ENCODE assay signal across 14 cellular contexts in the genomic region with DNA sequence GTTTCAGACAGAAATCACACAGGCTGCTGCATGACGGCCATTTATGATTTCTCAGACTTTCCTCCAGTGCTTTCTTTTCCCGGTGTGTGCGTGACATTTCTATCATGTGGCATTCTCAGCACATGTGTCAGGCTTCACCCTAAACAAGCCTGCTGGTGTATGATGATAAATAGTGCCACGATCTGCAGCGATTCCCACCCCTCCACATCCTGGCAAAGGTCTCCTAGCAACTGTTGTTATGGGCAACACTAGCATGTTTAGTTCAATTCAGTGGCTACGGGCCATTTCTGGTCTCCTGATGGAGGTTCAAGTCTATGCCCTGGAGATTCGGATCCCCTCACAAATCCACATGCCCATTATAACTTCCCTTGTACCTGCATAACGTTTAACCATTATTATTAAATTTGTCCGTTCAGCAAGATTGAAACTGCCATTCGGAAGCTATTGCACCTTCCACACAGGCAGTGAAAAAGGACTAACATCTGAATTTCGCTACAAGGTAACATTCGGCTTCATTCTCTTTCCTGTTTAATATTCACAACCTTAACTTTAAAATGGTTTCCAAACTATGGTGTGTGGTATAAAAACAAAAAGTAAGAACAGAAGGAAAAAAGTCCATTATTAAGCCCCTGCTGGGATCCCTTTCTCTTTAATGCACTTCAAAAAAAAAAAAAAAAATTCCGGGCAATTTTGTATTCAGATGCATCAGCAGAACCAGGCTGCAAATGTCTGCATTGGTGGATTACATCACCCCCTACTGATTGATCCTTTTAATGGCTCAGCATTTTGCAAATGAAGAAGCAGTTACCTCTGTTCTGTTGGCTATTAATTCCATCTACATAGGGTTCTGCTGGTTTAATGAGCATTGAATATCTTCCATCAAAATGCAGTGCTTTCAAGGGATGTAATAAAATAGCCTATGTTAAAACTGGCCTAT.
DNase-seq lines count a peak whose midpoint lies in the region; ATAC-seq and TF ChIP-seq lines count a peak whose summit lies in the region.
"Had no signal": no experiment of that assay in that cellular context is flagged by ENCODE, and none has a peak within 500 bp of the region (broad histone marks: within the 10 kb centered on the region; RNA-seq: fewer than 3 reads in every experiment).

No MANE protein-coding gene starts in this region.

- TF ChIP-seq CTCF in Loucy (conservative IDR thresholded peaks at IDR 0.05; ENCODE audit: low read length), result peak; percentile 57
- no peak for TF ChIP-seq CTCF in brain microvascular endothelial cell (IDR thresholded peaks at IDR 0.05; ENCODE audit: low read depth, low read length, missing control alignments)
- TF ChIP-seq CTCF in neural progenitor cell (IDR thresholded peaks at IDR 0.05), result peak; percentile 57

- H3K27me3 ChIP-seq in Loucy (ENCODE audit: insufficient read depth, low read length, poor library complexity, severe bottlenecking), result no peaks in the 10 kb centered on the region
- H3K27me3 ChIP-seq in brain microvascular endothelial cell (replicated peaks), result no peaks in the 10 kb centered on the region
- H3K27me3 ChIP-seq in neural progenitor cell, result peaks cover 3% of the 10 kb centered on the region
- H3K27me3 ChIP-seq: sigmoid colon had no signal

- H3K4me2 ChIP-seq in Loucy (ENCODE audit: low read depth, low read length, poor library complexity, severe bottlenecking) (no peak overlapping the region), neural progenitor cell (peak overlapping the region; percentile 41)

- no peaks in the 10 kb centered on the region for H3K9me2 ChIP-seq in Loucy (replicated peaks; ENCODE audit: low read depth, low read length)

- H4K20me1 ChIP-seq in Loucy (ENCODE audit: insufficient read depth, low read length, poor library complexity, severe bottlenecking) (no peaks in the 10 kb centered on the region), neural progenitor cell (ENCODE audit: low read depth) (no peaks in the 10 kb centered on the region)

- H3K36me3 Mint-ChIP-seq in neural progenitor cell, result peaks cover 3% of the 10 kb centered on the region
- H3K36me3 Mint-ChIP-seq: activated naive CD8-positive, alpha-beta T cell had no signal

- H3K27ac ChIP-seq in brain microvascular endothelial cell (no peak overlapping the region), neural progenitor cell (no peak overlapping the region)
- H3K27ac ChIP-seq: 22Rv1, heart left ventricle, sigmoid colon had no signal

- peaks cover 33% of the 10 kb centered on the region for H3K4me1 Mint-ChIP-seq in neural progenitor cell

- in situ Hi-C loops in brain microvascular endothelial cell (cut with HindIII; ENCODE audit: low pct_ligation_motif_present, low sequenced_read_pairs), result no loop called here

- H3K27me3 Mint-ChIP-seq in neural progenitor cell (ENCODE audit: insufficient read depth, low read depth), result peaks cover 9% of the 10 kb centered on the region

- peak overlapping the region; percentile 11 for H3K4me3 Mint-ChIP-seq in neural progenitor cell
- H3K4me3 Mint-ChIP-seq: activated naive CD8-positive, alpha-beta T cell had no signal

- H3K36me3 ChIP-seq in Loucy (ENCODE audit: insufficient read depth, low read length) (no peaks in the 10 kb centered on the region), brain microvascular endothelial cell (replicated peaks) (no peaks in the 10 kb centered on the region), neural progenitor cell (no peaks in the 10 kb centered on the region)
- H3K36me3 ChIP-seq: heart left ventricle, sigmoid colon had no signal

- H3K4me1 ChIP-seq in Loucy (ENCODE audit: insufficient read depth, low read length, poor library complexity, severe bottlenecking), result peaks cover 13% of the 10 kb centered on the region
- no peaks in the 10 kb centered on the region for H3K4me1 ChIP-seq in neural progenitor cell
- H3K4me1 ChIP-seq: heart left ventricle, sigmoid colon had no signal

- no peak for ATAC-seq in GM21367 (IDR thresholded peaks at IDR 0.05; ENCODE audit: unreplicated experiment)
- ATAC-seq: heart left ventricle had no signal

- peak; percentile 58 for DNase-seq in DMS 273 (lab: John Stamatoyannopoulos, UW; ENCODE audit: unreplicated experiment)
- no peak for DNase-seq in DMS 273 treated with DMSO at 0.1 percent for 48 hours (lab: John Stamatoyannopoulos, UW)
- DNase-seq in brain microvascular endothelial cell, result peak; percentile 63
- peak; percentile 48 for DNase-seq in neural progenitor cell (ENCODE audit: low spot score)
- no peak for DNase-seq in activated T-cell treated with anti-CD3 and anti-CD28 coated beads, Interleukin-2, amount 50 U/mL, for 48 hours
- no peak for DNase-seq in NCI-H187 treated with DMSO at 0.1 percent for 48 hours (lab: John Stamatoyannopoulos, UW)
- DNase-seq: heart left ventricle, KBM-7, sigmoid colon, T-helper 1 cell had no signal

- no peaks in the 10 kb centered on the region for H3K79me2 ChIP-seq in Loucy (ENCODE audit: insufficient read depth, low read length)
- H3K79me2 ChIP-seq in neural progenitor cell (ENCODE audit: low read depth), result no peaks in the 10 kb centered on the region

- H3F3A ChIP-seq in Loucy (ENCODE audit: low read depth) (no peaks in the 10 kb centered on the region), neural progenitor cell (ENCODE audit: low read depth) (peaks cover 4% of the 10 kb centered on the region)

- H3K9ac ChIP-seq in Loucy (ENCODE audit: low read depth, low read length, poor library complexity, severe bottlenecking) (no peak overlapping the region), neural progenitor cell (no peak overlapping the region)

- peaks cover 9% of the 10 kb centered on the region for H3K9me3 Mint-ChIP-seq in neural progenitor cell

- peak overlapping the region; percentile 25 for H3K27ac Mint-ChIP-seq in neural progenitor cell
- H3K27ac Mint-ChIP-seq: activated naive CD8-positive, alpha-beta T cell had no signal

- H3K9me3 ChIP-seq in Loucy (ENCODE audit: insufficient read depth, low read depth, low read length) (no peaks in the 10 kb centered on the region), neural progenitor cell (ENCODE audit: low read depth) (no peaks in the 10 kb centered on the region)
- H3K9me3 ChIP-seq: heart left ventricle, sigmoid colon had no signal

- H3K4me3 ChIP-seq in Loucy (ENCODE audit: low read length, poor library complexity, severe bottlenecking) (no peak overlapping the region), brain microvascular endothelial cell (ENCODE audit: low read depth, low read length) (no peak overlapping the region), neural progenitor cell (no peak overlapping the region)
- H3K4me3 ChIP-seq: heart left ventricle, sigmoid colon had no signal

- H2AFZ ChIP-seq in Loucy (ENCODE audit: low read length) (no peak overlapping the region), neural progenitor cell (replicated peaks) (no peak overlapping the region)

Comparison
In these comparisons a context has a peak if more than half of its experiments do, and no peak if none do; other contexts are left out.
1. DNase-seq: peak in DMS 273 (single experiment), brain microvascular endothelial cell (single experiment) and neural progenitor cell (single experiment); none in DMS 273 treated with DMSO at 0.1 percent for 48 hours (single experiment), activated T-cell treated with anti-CD3 and anti-CD28 coated beads, Interleukin-2, amount 50 U/mL, for 48 hours (0 of 2) and NCI-H187 treated with DMSO at 0.1 percent for 48 hours (single experiment).